ENCODE assay signal across 21 cellular contexts in genomic region chr9:112032733-112033132, GRCh38.
DNase-seq lines count a peak whose midpoint lies in the region; ATAC-seq, FAIRE-seq and TF ChIP-seq lines count a peak whose summit lies in the region.
"Had no signal": no experiment of that assay in that cellular context is flagged by ENCODE, and none has a peak within 500 bp of the region (broad histone marks: within the 10 kb centered on the region; RNA-seq: fewer than 3 reads in every experiment).

No MANE protein-coding gene starts in this region.

- FAIRE-seq in GM12892 (lab: Jason Lieb, UNC) = no peak
- FAIRE-seq: small intestine had no signal

- no TSS peak for BruUV-seq in PC-3 (replicated peaks; lab: Mats Ljungman, UMichigan)

- no peak overlapping the region for H3K4me3 ChIP-seq in PC-3 (ENCODE audit: low read length)
- H3K4me3 ChIP-seq in upper lobe of left lung = no peak overlapping the region

- TF ChIP-seq POLR2A in upper lobe of left lung (IDR thresholded peaks at IDR 0.05) (no peak), GM12892 (IDR thresholded peaks at IDR 0.05; ENCODE audit: low read depth, low read length) (no peak)

- 43 to 51% methylated on average over 1 of the region's 1 CpG for WGBS in upper lobe of left lung, 2 donors

- no peaks in the 10 kb centered on the region for H3K36me3 ChIP-seq in PC-3 (ENCODE audit: low read depth, low read length)
- no peaks in the 10 kb centered on the region for H3K36me3 ChIP-seq in upper lobe of left lung

- no peak overlapping the region for H3K9ac ChIP-seq in PC-3 (ENCODE audit: low read length)
- H3K9ac ChIP-seq: parathyroid adenoma had no signal

- no peaks in the 10 kb centered on the region for H3K9me2 ChIP-seq in PC-3 (replicated peaks; ENCODE audit: low read length)

- peaks cover 75% of the 10 kb centered on the region for H3K4me1 Mint-ChIP-seq in chondrocyte (ENCODE audit: low read depth)
- peaks cover 68 to 99% (median 80%) of the 10 kb centered on the region in 3 donors for H3K4me1 Mint-ChIP-seq in naive B cell

- peak overlapping the region; percentile 92 for H3K27ac Mint-ChIP-seq in chondrocyte (ENCODE audit: unreplicated experiment)
- H3K27ac Mint-ChIP-seq in naive B cell = peak overlapping the region in 4 of 6 donors; percentile 60 to 94 (median 78)
- H3K27ac Mint-ChIP-seq: activated CD8-positive, alpha-beta T cell treated with anti-CD3 and anti-CD28 coated beads, Interleukin-2, amount 10 ng/mL, durations not matched to agents 7 days and 5 days; WTC11 had no signal

- DNase-seq in EL = peak; percentile 73
- DNase-seq in PC-3 = no peak
- DNase-seq in chondrocyte (ENCODE audit: low spot score) = no peak
- no peak for DNase-seq in naive B cell
- DNase-seq in upper lobe of left lung = no peak
- no peak for DNase-seq in GM12892 (ENCODE audit: insufficient read length)
- DNase-seq: activated CD8-positive, alpha-beta T cell treated with anti-CD3 and anti-CD28 coated beads, Interleukin-2, amount 10 ng/mL, durations not matched to agents 7 days and 5 days; AML-193; Caco-2; central memory CD4-positive, alpha-beta T cell; effector CD8-positive, alpha-beta T cell; GF-D8; H7; Kasumi-1; left cardiac atrium; NCI-H1417 treated with DMSO at 0.1 percent for 48 hours; small intestine had no signal

- H3K4me1 ChIP-seq in PC-3 (ENCODE audit: insufficient read depth, low read length) (peaks cover 45% of the 10 kb centered on the region), upper lobe of left lung (peaks cover 11 to 41% (median 20%) of the 10 kb centered on the region in 4 donors)
- H3K4me1 ChIP-seq: parathyroid adenoma had no signal

- intact Hi-C loops in PC-3 (cut with micrococcal nuclease) = no loop called here

- POLR2A ChIA-PET in PC-3 (lab: Charles Lee; ENCODE audit: unreplicated experiment) = no interaction called here

- no peak for TF ChIP-seq EP300 in upper lobe of left lung (IDR thresholded peaks at IDR 0.05)

- H3F3A ChIP-seq in PC-3 (ENCODE audit: low read length, unreplicated experiment) = peaks cover 3% of the 10 kb centered on the region

- no peaks in the 10 kb centered on the region for H3K9me3 Mint-ChIP-seq in chondrocyte (ENCODE audit: low read depth)
- H3K9me3 Mint-ChIP-seq in naive B cell = peaks cover 0 to 8% (median 0%) of the 10 kb centered on the region in 7 donors
- H3K9me3 Mint-ChIP-seq: WTC11 had no signal

- H3K36me3 Mint-ChIP-seq in chondrocyte (ENCODE audit: low read depth) (peaks cover 2% of the 10 kb centered on the region), naive B cell (no peaks in the 10 kb centered on the region)
- H3K36me3 Mint-ChIP-seq: WTC11 had no signal

- TF ChIP-seq CTCF in PC-3 (conservative IDR thresholded peaks at IDR 0.05; ENCODE audit: low read depth, low read length) (no peak), chondrocyte (IDR thresholded peaks at IDR 0.05) (no peak), upper lobe of left lung (IDR thresholded peaks at IDR 0.05) (peak in 1 of 6 experiments; percentile 9)

- H3K4me2 ChIP-seq in PC-3 (ENCODE audit: low read length) = no peak overlapping the region

- no peak overlapping the region for H3K4me3 Mint-ChIP-seq in chondrocyte (ENCODE audit: unreplicated experiment)
- peak overlapping the region in 6 of 8 donors; percentile 6 to 87 (median 76) for H3K4me3 Mint-ChIP-seq in naive B cell
- H3K4me3 Mint-ChIP-seq: activated CD8-positive, alpha-beta T cell treated with anti-CD3 and anti-CD28 coated beads, Interleukin-2, amount 10 ng/mL, durations not matched to agents 7 days and 5 days; WTC11 had no signal

- no peaks in the 10 kb centered on the region for H3K27me3 Mint-ChIP-seq in chondrocyte (ENCODE audit: low read depth)
- H3K27me3 Mint-ChIP-seq in naive B cell = no peaks in the 10 kb centered on the region

- H3K27ac ChIP-seq in PC-3 (ENCODE audit: low read length) = no peak overlapping the region
- H3K27ac ChIP-seq in upper lobe of left lung = peak overlapping the region in 1 of 4 donors; percentile 18
- H3K27ac ChIP-seq: parathyroid adenoma had no signal

- ATAC-seq in PC-3 = peak; percentile 11; the same call in 1 of the 2 replicates
- ATAC-seq in naive B cell (ENCODE audit: low read depth in 2 of 2) = no peak
- no peak for ATAC-seq in upper lobe of left lung (ENCODE audit: low FRiP score in 2 of 2)
- no peak for ATAC-seq in HG02571 (IDR thresholded peaks at IDR 0.05; ENCODE audit: unreplicated experiment)
- no peak for ATAC-seq in GM18873 (IDR thresholded peaks at IDR 0.05; ENCODE audit: low FRiP score, unreplicated experiment)
- ATAC-seq: activated CD8-positive, alpha-beta T cell treated with anti-CD3 and anti-CD28 coated beads, Interleukin-2, amount 10 ng/mL, durations not matched to agents 7 days and 5 days; left cardiac atrium; WTC11 had no signal

- no peak overlapping the region for H2AFZ ChIP-seq in PC-3 (ENCODE audit: low read length)
- H2AFZ ChIP-seq: parathyroid adenoma had no signal

- H3K27me3 ChIP-seq in PC-3 (ENCODE audit: low read length) (no peaks in the 10 kb centered on the region), upper lobe of left lung (no peaks in the 10 kb centered on the region)

- H3K79me2 ChIP-seq in PC-3 (ENCODE audit: low read length) = no peaks in the 10 kb centered on the region
- H3K79me2 ChIP-seq: parathyroid adenoma had no signal

- H3K9me3 ChIP-seq in PC-3 (ENCODE audit: low read length) (no peaks in the 10 kb centered on the region), upper lobe of left lung (no peaks in the 10 kb centered on the region)
- H3K9me3 ChIP-seq: Caco-2 had no signal

- no peaks in the 10 kb centered on the region for H4K20me1 ChIP-seq in PC-3 (ENCODE audit: low read length)

- CTCF ChIA-PET in PC-3 (lab: Charles Lee) = no interaction called here
